ENCODE assay signal across 35 cellular contexts in the genomic region with DNA sequence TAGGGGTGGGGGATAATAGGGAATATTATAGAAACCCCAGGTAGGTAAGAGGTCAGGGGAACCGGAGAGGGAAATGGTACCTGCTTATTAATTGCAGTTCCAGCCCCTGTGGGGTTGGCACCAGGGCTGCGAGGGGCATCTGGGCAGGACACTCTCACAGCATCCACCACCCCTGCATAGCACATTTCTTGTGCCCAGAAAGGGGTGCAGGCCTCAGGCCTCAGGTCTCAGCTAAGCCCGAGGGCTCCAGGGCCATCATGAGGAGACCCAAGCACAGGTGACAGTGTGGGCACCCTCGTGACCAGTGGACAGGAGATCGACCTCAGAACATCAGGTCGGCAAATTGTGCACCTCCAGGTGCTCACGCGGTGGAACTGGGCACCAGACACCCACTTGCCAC.
"Had no signal": no experiment of that assay in that cellular context is flagged by ENCODE, and none has a peak within 500 bp of the region (broad histone marks: within the 10 kb centered on the region; RNA-seq: fewer than 3 reads in every experiment).

No MANE protein-coding gene starts in this region.

- H3K36me3 ChIP-seq: MG63 had no signal

- H3K4me2 ChIP-seq: KMS-11 had no signal

- H3K27ac ChIP-seq: KMS-11 had no signal

- DNase-seq: Karpas-422, Kasumi-1, KG1, MG63, MM.1S, MV-4-11, NCI-H1048, NCI-H1092, NCI-H1092 treated with DMSO at 0.1 percent for 48 hours, NCI-H1105, NCI-H1105 treated with DMSO at 0.1 percent for 48 hours, NCI-H1417, NCI-H1417 treated with DMSO at 0.1 percent for 48 hours, NCI-H1436, NCI-H1436 treated with DMSO at 0.1 percent for 48 hours, NCI-H146, NCI-H1694, NCI-H1694 treated with DMSO at 0.1 percent for 48 hours, NCI-H187, NCI-H187 treated with DMSO at 0.1 percent for 48 hours, NCI-H1930, NCI-H2029, NCI-H2029 treated with DMSO at 0.1 percent for 48 hours, NCI-H2081, NCI-H2081 treated with DMSO at 0.1 percent for 48 hours, NCI-H2107, NCI-H2171, NCI-H2171 treated with DMSO at 0.1 percent for 48 hours, NCI-H2227 treated with DMSO at 0.1 percent for 48 hours, NCI-H226, NCI-H345, NCI-H446, NCI-H446 treated with DMSO at 0.1 percent for 48 hours, NCI-H510A had no signal

- H3K9me3 ChIP-seq: MG63 had no signal

- H3K27me3 ChIP-seq: MG63 had no signal

- H3K4me3 ChIP-seq: MG63 had no signal

- H3K9ac ChIP-seq: KMS-11 had no signal
